In genomic region chr3:10115326-10116137, GRCh38 we compare ENCODE assay signal across 8 cellular contexts. TPM values are rescaled to one million over a fixed set of nuclear protein-coding genes. Genes with fewer than 3 reads are reported as not detected.
A peak's percentile ranks its signal among the peaks of the same experiment; 100 is the strongest.
DNase-seq lines count a peak whose midpoint lies in the region; ATAC-seq, FAIRE-seq and TF ChIP-seq lines count a peak whose summit lies in the region.

BRK1 (plus strand) TSS chr3:10115675; CDS start chr3:10115702, 27 bp downstream.

- no peaks in the 10 kb centered on the region for H3K9me1 ChIP-seq in endothelial cell of umbilical vein (replicated peaks; ENCODE audit: control insufficient read depth, extremely low read depth, insufficient read depth, low read length)

- H3K36me3 ChIP-seq in OCI-LY3 (replicated peaks; ENCODE audit: low read depth, low read length) (peaks cover 6% of the 10 kb centered on the region), endothelial cell of umbilical vein (ENCODE audit: control insufficient read depth in 2 of 2, extremely low read depth in 1 of 2, insufficient read depth in 2 of 2, low read length in 2 of 2) (peaks cover 3% of the 10 kb centered on the region in 2 experiments)

- peak; percentile 96 for ATAC-seq in GM21515 (IDR thresholded peaks at IDR 0.05; ENCODE audit: unreplicated experiment)

- dilution Hi-C loops in endothelial cell of umbilical vein (cut with MboI; ENCODE audit: extremely low pct_ligation_motif_present, low sequenced_read_pairs): no loop called here

- TF ChIP-seq POLR2A in endothelial cell of umbilical vein (IDR thresholded peaks at IDR 0.05; ENCODE audit: low read depth, low read length): peak; percentile 98

- H3K4me3 ChIP-seq in OCI-LY3 (ENCODE audit: low read length): peak within 1 kb of the TSS; percentile 98
- peak within 1 kb of the TSS; percentile 63 to 87 (median 68) for H3K4me3 ChIP-seq in endothelial cell of umbilical vein (replicated peaks in 1 of 3; ENCODE audit: insufficient read depth in 1 of 3, low read depth in 1 of 3, low read length in 3 of 3)

- FAIRE-seq in endothelial cell of umbilical vein (lab: Jason Lieb, UNC): peak; percentile 98

- H3K4me2 ChIP-seq in OCI-LY3 (ENCODE audit: low read length): peak within 1 kb of the TSS; percentile 98
- peak within 1 kb of the TSS; percentile 74 for H3K4me2 ChIP-seq in endothelial cell of umbilical vein (ENCODE audit: insufficient read depth, low read length)

- peak within 1 kb of the TSS; percentile 71 for H3K27ac ChIP-seq in OCI-LY3 (ENCODE audit: low read length)
- H3K27ac ChIP-seq in endothelial cell of umbilical vein (ENCODE audit: insufficient read depth, low read depth, low read length): peak within 1 kb of the TSS; percentile 63

- CTCF ChIA-PET in endothelial cell of umbilical vein (lab: Charles Lee): interaction anchor here (0.6 to 2.0 kb wide), 3 partner anchors 26 to 190 kb away, joined by 3 to 4 read pairs (median 3); partner anchors contain the start of gene VHL

- H3K9me3 ChIP-seq in OCI-LY3 (ENCODE audit: insufficient read depth, low read length): no peaks in the 10 kb centered on the region
- no peaks in the 10 kb centered on the region for H3K9me3 ChIP-seq in endothelial cell of umbilical vein (replicated peaks; ENCODE audit: control insufficient read depth, insufficient read depth, low read length)

- POLR2A ChIA-PET in endothelial cell of umbilical vein (lab: Charles Lee): interaction anchor here (0.7 kb wide), 2 partner anchors 11 to 68 kb away, joined by 3 to 5 read pairs; no protein-coding TSS in a partner anchor

- intact Hi-C loops in endothelial cell of umbilical vein (cut with micrococcal nuclease): loop anchor here (1.0 to 10.0 kb wide), 5 partner anchors 26 to 131 kb away; partner anchors contain the start of genes EMC3, IRAK2 and VHL

- H4K20me1 ChIP-seq in OCI-LY3 (ENCODE audit: insufficient read depth, low read length): peaks cover 23% of the 10 kb centered on the region
- peaks cover 3% of the 10 kb centered on the region for H4K20me1 ChIP-seq in endothelial cell of umbilical vein (replicated peaks; ENCODE audit: control insufficient read depth, extremely low read depth, insufficient read depth, low read length)

- no peak for TF ChIP-seq CTCF in OCI-LY3 (IDR thresholded peaks at IDR 0.05; ENCODE audit: low read depth, low read length)
- no peak for TF ChIP-seq CTCF in endothelial cell of umbilical vein (IDR thresholded peaks at IDR 0.05; ENCODE audit: extremely low read depth in 1 of 2, insufficient read depth in 1 of 2, low read depth in 1 of 2, low read length in 2 of 2)

- H2AFZ ChIP-seq in OCI-LY3 (ENCODE audit: low read depth, low read length) (peak within 1 kb of the TSS; percentile 78; the same call in 1 of the 2 replicates), endothelial cell of umbilical vein (ENCODE audit: low read depth, low read length) (peak within 1 kb of the TSS; percentile 86)

- H3K9ac ChIP-seq in OCI-LY3 (ENCODE audit: low read length) (peak within 1 kb of the TSS; percentile 94), endothelial cell of umbilical vein (replicated peaks; ENCODE audit: extremely low read depth, insufficient read depth, low read length) (peak within 1 kb of the TSS; percentile 90)

- H3K79me2 ChIP-seq in OCI-LY3 (ENCODE audit: low read length) (peaks cover 51% of the 10 kb centered on the region), endothelial cell of umbilical vein (ENCODE audit: control insufficient read depth, insufficient read depth, low read length) (peaks cover 47% of the 10 kb centered on the region)

- H3K27me3 ChIP-seq in OCI-LY3 (ENCODE audit: low read depth, low read length) (no peaks in the 10 kb centered on the region), endothelial cell of umbilical vein (ENCODE audit: control insufficient read depth in 2 of 2, insufficient read depth in 2 of 2, low read length in 2 of 2) (no peaks in the 10 kb centered on the region)

- H3K4me1 ChIP-seq in OCI-LY3 (ENCODE audit: low read length): peaks cover 6% of the 10 kb centered on the region
- H3K4me1 ChIP-seq in endothelial cell of umbilical vein (ENCODE audit: control insufficient read depth, extremely low read depth, insufficient read depth, low read length): peaks cover 9% of the 10 kb centered on the region

- no TSS peak for BruUV-seq in endothelial cell of umbilical vein (replicated peaks; lab: Mats Ljungman, UMichigan)

- DNase-seq in D341Med (ENCODE audit: low spot score): peak; percentile 99
- DNase-seq in HuH-7 (ENCODE audit: low spot score): peak; percentile 100
- DNase-seq in activated CD8-positive, alpha-beta memory T cell treated with anti-CD3 and anti-CD28 coated beads, Interleukin-2, amount 50 U/mL, for 48 hours: peak; percentile 94
- peak; percentile 96 for DNase-seq in endothelial cell of umbilical vein (ENCODE audit: low read depth, low spot score)
- DNase-seq in midbrain (lab: John Stamatoyannopoulos, UW): peak; percentile 92
- peak; percentile 84 to 88 for DNase-seq in stimulated activated CD8-positive, alpha-beta memory T cell treated with anti-CD3 and anti-CD28 coated beads, Interleukin-2, amount 100 ng/mL, for 1 hour (ENCODE audit: low read depth in 2 of 2)

TF ChIP-seq in endothelial cell of umbilical vein, 7 proteins besides CTCF, POLR2A, EP300 and RAD21:
- peak; percentile 29 for TF ChIP-seq MAX (IDR thresholded peaks at IDR 0.05; ENCODE audit: insufficient read depth, insufficient read length)
- no peak for TF ChIP-seq EZH2 (IDR thresholded peaks at IDR 0.05; ENCODE audit: borderline replicate concordance, low read depth, low read length, severe bottlenecking)
- TF ChIP-seq POLR2AphosphoS5 (IDR thresholded peaks at IDR 0.05; ENCODE audit: insufficient read depth, low read depth, low read length): peak; percentile 95

RNA-seq across cellular contexts. Expression of gene BRK1, which starts in this region (rescaled TPM):
- 123 and 133 TPM in 2 replicates for total RNA-seq in endothelial cell of umbilical vein
- polyA plus RNA-seq in endothelial cell of umbilical vein: 144 and 163 TPM in 2 replicates
- 197 and 198 TPM in 2 replicates for polyA plus RNA-seq in endothelial cell of umbilical vein (2011; cell fraction: cytosol; rRNA removed)
- polyA plus RNA-seq in endothelial cell of umbilical vein (2011; cell fraction: nucleus; rRNA removed): 51.0 and 53.9 TPM in 2 replicates
- 223 and 235 TPM in 2 replicates for polyA plus RNA-seq in endothelial cell of umbilical vein (2012)
- 92.8 and 97.2 TPM in 2 replicates for polyA minus RNA-seq in endothelial cell of umbilical vein
- polyA minus RNA-seq in endothelial cell of umbilical vein (2011; cell fraction: cytosol; rRNA and poly(A)+ RNA removed): 38.8 TPM
- polyA minus RNA-seq in endothelial cell of umbilical vein (2011; cell fraction: nucleus; rRNA and poly(A)+ RNA removed): 18.7 and 22.2 TPM in 2 replicates

Comparison
In these comparisons a context has a peak if more than half of its experiments do, and no peak if none do; other contexts are left out.
1. Peak in every context shown above with its lines: DNase-seq, ATAC-seq, H3K4me3 ChIP-seq and H3K27ac ChIP-seq.